Comparison of ENCODE assay signal across 8 cellular contexts in the genomic region with DNA sequence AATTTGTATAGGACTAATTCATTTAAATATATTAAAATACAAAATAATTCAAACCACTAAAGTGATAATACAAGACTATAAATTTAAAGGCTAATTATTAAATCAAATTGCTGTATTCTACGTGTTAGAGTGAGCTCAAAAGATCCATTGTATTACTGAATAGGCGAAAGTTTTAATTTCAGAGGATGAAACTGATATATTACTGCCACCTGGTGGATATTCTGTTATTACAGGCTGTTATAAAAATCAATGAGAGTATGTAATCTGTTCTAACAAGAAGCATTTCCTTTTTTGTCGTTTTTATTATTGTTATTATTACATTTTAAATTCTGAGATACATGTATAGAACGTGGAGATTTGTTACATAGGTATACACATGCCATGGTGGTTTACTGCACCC.
DNase-seq lines count a peak whose midpoint lies in the region; ATAC-seq, FAIRE-seq and TF ChIP-seq lines count a peak whose summit lies in the region.
"Not testable (repeated sequence)": the region's sequence is repeated elsewhere in the genome, so short reads cannot be mapped to it uniquely, and the experiment has no call there.

No MANE protein-coding gene starts in this region.

- CTCF ChIA-PET in AG04450 (lab: Charles Lee) = interaction anchor here (0.6 kb wide), 1 partner anchor 263 kb away, joined by 3 read pairs; no protein-coding TSS in a partner anchor
- CTCF ChIA-PET in GM10248 (lab: Yijun Ruan, JAX); HepG2 (lab: Yijun Ruan, JAX; ENCODE audit: low intra/inter-chr PET ratio, low total read pairs): not testable (repeated sequence)

- 4 to 5% methylated on average over 4 of the region's 4 CpGs for WGBS in body of pancreas, 2 donors
- 3% methylated on average over 4 of the region's 4 CpGs for WGBS in HepG2 (ENCODE audit: low lambda C conversion rate)
- 6 to 20% methylated on average over 4 of the region's 4 CpGs; no CpG with 5 or more reads in 1 of the 3 donors for WGBS in small intestine, 3 donors

- H4K20me1 ChIP-seq in HepG2 (ENCODE audit: insufficient read depth, low read length) = not testable (repeated sequence)

- TF ChIP-seq RAD21 in HepG2 (CRISPR knock-in tag; IDR thresholded peaks at IDR 0.05) = not testable (repeated sequence)

- H3K9me3 ChIP-seq in AG04450 (ENCODE audit: control insufficient read depth, insufficient read depth, low read length); body of pancreas; HepG2 (ENCODE audit: low read length); small intestine (ENCODE audit: control insufficient read depth, low read depth): not testable (repeated sequence)

- not testable (repeated sequence) for TF ChIP-seq POLR2A in body of pancreas (IDR thresholded peaks at IDR 0.05); HepG2 (IDR thresholded peaks at IDR 0.05; ENCODE audit: insufficient read depth in 1 of 2, low read depth in 2 of 2, low read length in 2 of 2)

- not testable (repeated sequence) for H3K4me2 ChIP-seq in HepG2 (ENCODE audit: low read depth, low read length)

- not testable (repeated sequence) for H3K4me3 ChIP-seq in AG04450 (ENCODE audit: low read depth, low read length); body of pancreas; fibroblast of villous mesenchyme (ENCODE audit: low read depth, low read length); HepG2 (replicated peaks in 1 of 3; ENCODE audit: insufficient read depth in 1 of 3, low read depth in 2 of 3, low read length in 3 of 3); small intestine (ENCODE audit: low read depth in 1 of 2, low read length in 2 of 2)

- intact Hi-C loops in body of pancreas (cut with DNase I); HepG2 (cut with micrococcal nuclease; ENCODE audit: unreplicated experiment): not testable (repeated sequence)

- not testable (repeated sequence) for ATAC-seq in body of pancreas, HepG2

- not testable (repeated sequence) for H2AFZ ChIP-seq in HepG2 (ENCODE audit: low read length)

- FAIRE-seq in HepG2 (lab: Jason Lieb, UNC) = not testable (repeated sequence)
- FAIRE-seq in small intestine (lab: Jason Lieb, UNC) = peak; percentile 99

- not testable (repeated sequence) for H3K36me3 ChIP-seq in body of pancreas (replicated peaks in 1 of 2; ENCODE audit: insufficient read depth in 1 of 2, low read depth in 2 of 2); HepG2 (replicated peaks in 1 of 2; ENCODE audit: control insufficient read depth in 1 of 2, insufficient read depth in 2 of 2, low read length in 2 of 2); small intestine (ENCODE audit: control insufficient read depth in 2 of 2, insufficient read depth in 2 of 2, low read length in 2 of 2)

- H3K27me3 ChIP-seq in AG04450 (ENCODE audit: control insufficient read depth, insufficient read depth, low read length); body of pancreas; HepG2 (ENCODE audit: control insufficient read depth in 1 of 2, insufficient read depth in 2 of 2, low read length in 2 of 2); small intestine (ENCODE audit: control insufficient read depth in 2 of 2, insufficient read depth in 2 of 2, low read length in 2 of 2): not testable (repeated sequence)

- peak; percentile 26 for TF ChIP-seq CTCF in AG04450 (IDR thresholded peaks at IDR 0.05; ENCODE audit: low read depth, low read length)
- peak; percentile 19 for TF ChIP-seq CTCF in GM10248 (IDR thresholded peaks at IDR 0.05; ENCODE audit: control extremely low read depth, extremely low read depth, low read depth, missing control alignments)
- peak in 4 of 7 experiments; percentile 25 to 48 (median 30) for TF ChIP-seq CTCF in body of pancreas (IDR thresholded peaks at IDR 0.05)
- TF ChIP-seq CTCF in fibroblast of villous mesenchyme (IDR thresholded peaks at IDR 0.05; ENCODE audit: insufficient read depth, low read depth, low read length) = peak; percentile 13
- TF ChIP-seq CTCF in HepG2 (CRISPR knock-in tag; IDR thresholded peaks at IDR 0.05) = peak; percentile 27

- DNase-seq in AG04450 (ENCODE audit: low read depth, low spot score); GM10248 (ENCODE audit: extremely low spot score); body of pancreas; fibroblast of villous mesenchyme (ENCODE audit: low read depth): not testable (repeated sequence)
- DNase-seq in LoVo (ENCODE audit: low spot score) (peak; percentile 1), NCI-H460 (ENCODE audit: extremely low read depth, low read depth) (peak; percentile 30), HepG2 (ENCODE audit: low spot score) (peak; percentile 2), small intestine (peak; percentile 0)

- not testable (repeated sequence) for TF ChIP-seq EP300 in HepG2 (IDR thresholded peaks at IDR 0.05; ENCODE audit: low read depth in 2 of 2, low read length in 2 of 2); HepG2 (CRISPR knock-in tag; IDR thresholded peaks at IDR 0.05; ENCODE audit: borderline replicate concordance)

- not testable (repeated sequence) for BruUV-seq in HepG2 (replicated peaks; lab: Mats Ljungman, UMichigan)

- in situ Hi-C loops in HepG2 (cut with HindIII; ENCODE audit: extremely low pct_ligation_motif_present, low pct_unique_long_range_greater_than_20kb) = not testable (repeated sequence)

- not testable (repeated sequence) for H3K9ac ChIP-seq in HepG2 (ENCODE audit: insufficient read depth, low read depth, low read length)

- H3K27ac ChIP-seq in AG04450 (ENCODE audit: low read depth, low read length); body of pancreas; HepG2 (ENCODE audit: extremely low read length, insufficient read depth, low read length); small intestine (ENCODE audit: low read depth in 1 of 2, low read length in 1 of 2): not testable (repeated sequence)

- not testable (repeated sequence) for H3K4me1 ChIP-seq in body of pancreas; HepG2 (ENCODE audit: insufficient read depth, low read length); small intestine (ENCODE audit: control insufficient read depth in 2 of 2, insufficient read depth in 1 of 2, low read depth in 1 of 2, low read length in 1 of 2)

- H3K79me2 ChIP-seq in HepG2 (ENCODE audit: insufficient read depth, low read length) = not testable (repeated sequence)

- POLR2A ChIA-PET in AG04450 (lab: Yijun Ruan, JAX); GM10248 (lab: Yijun Ruan, JAX); HepG2 (lab: Yijun Ruan, JAX): not testable (repeated sequence)

TF ChIP-seq in HepG2, 621 proteins besides CTCF, POLR2A, EP300 and RAD21:
- peak; percentile 39 for TF ChIP-seq STAG1 (CRISPR knock-in tag; IDR thresholded peaks at IDR 0.05)
